ENCODE assay signal across 8 cellular contexts in the genomic region with DNA sequence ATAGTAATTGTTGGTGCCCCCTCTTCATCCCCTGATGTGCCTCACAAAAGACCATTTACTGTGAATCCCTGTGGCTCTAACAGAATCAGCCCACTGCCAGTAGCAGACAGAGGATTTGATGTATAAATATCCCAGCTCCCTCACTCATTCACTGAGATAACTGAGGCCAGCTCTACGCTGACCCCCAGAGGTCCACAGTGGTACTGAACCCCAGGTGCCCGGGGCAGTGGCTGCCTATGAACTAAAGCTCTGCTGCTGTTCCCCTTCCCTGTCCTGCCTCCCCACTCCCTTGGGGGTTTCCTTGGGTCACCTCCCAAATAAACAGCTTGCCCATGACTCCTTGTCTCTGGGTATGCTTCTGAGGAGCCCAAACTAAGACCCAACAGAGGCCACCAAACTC.
A peak's percentile ranks its signal among the peaks of the same experiment; 100 is the strongest.
DNase-seq lines count a peak whose midpoint lies in the region; ATAC-seq and TF ChIP-seq lines count a peak whose summit lies in the region.

No MANE protein-coding gene starts in this region.

- no TSS peak for BruUV-seq in IMR-90 (replicated peaks; lab: Mats Ljungman, UMichigan)

- no peak overlapping the region for H2AK5ac ChIP-seq in IMR-90 (ENCODE audit: low read depth, low read length)

- H3K36me3 ChIP-seq in IMR-90 (ENCODE audit: control insufficient read depth, insufficient read depth, low read length) (no peaks in the 10 kb centered on the region), mucosa of descending colon (ENCODE audit: low read depth) (no peaks in the 10 kb centered on the region)

- no peak for TF ChIP-seq POLR2A in IMR-90 (IDR thresholded peaks at IDR 0.05; ENCODE audit: low read depth, low read length)

- no peak overlapping the region for H4K5ac ChIP-seq in IMR-90 (ENCODE audit: low read depth, low read length)

- no peak overlapping the region for H2AK9ac ChIP-seq in IMR-90 (replicated peaks; ENCODE audit: low read depth, low read length, poor library complexity)

- peaks cover 15% of the 10 kb centered on the region for H3K27me3 ChIP-seq in IMR-90 (ENCODE audit: control insufficient read depth, insufficient read depth, low read length)

- H3K9me3 Mint-ChIP-seq in activated T-helper 2 cell treated with anti-CD3 and anti-CD28 coated beads, Interferon-gamma antibody, Interleukin-2, Interleukin-4, amounts not matched to agents 10 μg/mL and 5 μg/mL and 100 μg/mL, durations not matched to agents 14 hours and 24 hours and 36 hours: no peaks in the 10 kb centered on the region

- ATAC-seq in IMR-90 (ENCODE audit: low read depth) (peak; percentile 54; the same call in 1 of the 2 replicates), mucosa of descending colon (peak; percentile 46), GM21786 (IDR thresholded peaks at IDR 0.05; ENCODE audit: unreplicated experiment) (no peak), HG02938 (IDR thresholded peaks at IDR 0.05; ENCODE audit: unreplicated experiment) (no peak)

- H3K14ac ChIP-seq in IMR-90 (replicated peaks; ENCODE audit: low read depth, low read length): no peak overlapping the region

- H3K27ac ChIP-seq in IMR-90 (ENCODE audit: insufficient read depth, low read length): no peak overlapping the region

- no peak overlapping the region for H3K4ac ChIP-seq in IMR-90 (ENCODE audit: low read depth, low read length)

- H2BK15ac ChIP-seq in IMR-90 (ENCODE audit: low read depth, low read length): no peak overlapping the region

- CTCF ChIA-PET in IMR-90 (lab: Yijun Ruan, JAX): interaction anchor here (1.3 kb wide), 1 partner anchor 9 kb away, joined by 3 read pairs; no protein-coding TSS in a partner anchor

- H2BK20ac ChIP-seq in IMR-90 (ENCODE audit: low read depth, low read length): no peak overlapping the region

- no peak overlapping the region for H2AFZ ChIP-seq in IMR-90 (replicated peaks; ENCODE audit: low read length, poor library complexity)

- H3K56ac ChIP-seq in IMR-90 (ENCODE audit: extremely low read depth, insufficient read depth, low read length): no peak overlapping the region

- H3K36me3 Mint-ChIP-seq in activated T-helper 2 cell treated with anti-CD3 and anti-CD28 coated beads, Interferon-gamma antibody, Interleukin-2, Interleukin-4, amounts not matched to agents 10 μg/mL and 5 μg/mL and 100 μg/mL, durations not matched to agents 14 hours and 24 hours and 36 hours (ENCODE audit: low read depth): no peaks in the 10 kb centered on the region

- no peaks in the 10 kb centered on the region for H3K9me1 ChIP-seq in IMR-90 (ENCODE audit: insufficient read depth, low read length)

- H3K79me1 ChIP-seq in IMR-90 (ENCODE audit: low read depth in 1 of 2, low read length in 2 of 2): no peaks in the 10 kb centered on the region

- no peak overlapping the region for H3K4me3 Mint-ChIP-seq in activated T-helper 2 cell treated with anti-CD3 and anti-CD28 coated beads, Interferon-gamma antibody, Interleukin-2, Interleukin-4, amounts not matched to agents 10 μg/mL and 5 μg/mL and 100 μg/mL, durations not matched to agents 14 hours and 24 hours and 36 hours (ENCODE audit: low read depth)

- peaks cover 26% of the 10 kb centered on the region for H3K27me3 Mint-ChIP-seq in activated T-helper 2 cell treated with anti-CD3 and anti-CD28 coated beads, Interferon-gamma antibody, Interleukin-2, Interleukin-4, amounts not matched to agents 10 μg/mL and 5 μg/mL and 100 μg/mL, durations not matched to agents 14 hours and 24 hours and 36 hours (ENCODE audit: low read depth)

- H4K20me1 ChIP-seq in IMR-90 (ENCODE audit: insufficient read depth, low read length): no peaks in the 10 kb centered on the region

- intact Hi-C loops in IMR-90 (cut with micrococcal nuclease) (no loop called here), mucosa of descending colon (cut with DNase I, micrococcal nuclease) (no loop called here)
- intact Hi-C loops in activated T-helper 2 cell treated with anti-CD3 and anti-CD28 coated beads, Interferon-gamma antibody, Interleukin-2, Interleukin-4, amounts not matched to agents 10 μg/mL and 5 μg/mL and 100 μg/mL, durations not matched to agents 14 hours and 24 hours and 36 hours (cut with micrococcal nuclease): loop anchor here (2.0 kb wide), 1 partner anchor 309 kb away; no protein-coding TSS in a partner anchor

- no peak overlapping the region for H4K91ac ChIP-seq in IMR-90 (ENCODE audit: insufficient read depth, low read depth, low read length)

- H3K4me2 ChIP-seq in IMR-90 (ENCODE audit: low read depth, low read length): no peak overlapping the region

- no peaks in the 10 kb centered on the region for H3K4me1 Mint-ChIP-seq in activated T-helper 2 cell treated with anti-CD3 and anti-CD28 coated beads, Interferon-gamma antibody, Interleukin-2, Interleukin-4, amounts not matched to agents 10 μg/mL and 5 μg/mL and 100 μg/mL, durations not matched to agents 14 hours and 24 hours and 36 hours (ENCODE audit: low read depth)

- WGBS in IMR-90 (ENCODE audit: extremely low coverage in 2 of 2, insufficient read length in 1 of 2), 2 experiments: 80% methylated on average over 1 of the region's 2 CpGs; no CpG with 5 or more reads in 1 of the 2 experiments

- H2BK5ac ChIP-seq in IMR-90 (ENCODE audit: low read depth, low read length, poor library complexity, severe bottlenecking): no peak overlapping the region

- H3K4me1 ChIP-seq in IMR-90 (ENCODE audit: control insufficient read depth, insufficient read depth, low read length) (no peaks in the 10 kb centered on the region), mucosa of descending colon (ENCODE audit: low read depth) (no peaks in the 10 kb centered on the region)

- dilution Hi-C loops in IMR-90 (cut with HindIII; ENCODE audit: low sequenced_read_pairs, unreplicated experiment): no loop called here

- H3K27ac Mint-ChIP-seq in activated T-helper 2 cell treated with anti-CD3 and anti-CD28 coated beads, Interferon-gamma antibody, Interleukin-2, Interleukin-4, amounts not matched to agents 10 μg/mL and 5 μg/mL and 100 μg/mL, durations not matched to agents 14 hours and 24 hours and 36 hours: no peak overlapping the region

- no peak overlapping the region for H3K18ac ChIP-seq in IMR-90 (ENCODE audit: low read depth, low read length)

- no peak overlapping the region; the same call in 1 of the 2 replicates for H2BK120ac ChIP-seq in IMR-90 (ENCODE audit: low read depth, low read length)

- H3K4me3 ChIP-seq in IMR-90 (ENCODE audit: insufficient read depth, low read depth, low read length): no peak overlapping the region
- H3K4me3 ChIP-seq in mucosa of descending colon: no peak overlapping the region

- POLR2A ChIA-PET in IMR-90 (lab: Charles Lee; ENCODE audit: unreplicated experiment): interaction anchor here (0.6 to 1.1 kb wide), 2 partner anchors 292 to 364 kb away, joined by 3 read pairs; no protein-coding TSS in a partner anchor

- no peak overlapping the region for H3K9ac ChIP-seq in IMR-90 (ENCODE audit: low read depth, low read length)

- in situ Hi-C loops in IMR-90 (cut with MboI; ENCODE audit: low sequenced_read_pairs): no loop called here

- peak; percentile 60 for TF ChIP-seq RAD21 in IMR-90 (IDR thresholded peaks at IDR 0.05; ENCODE audit: low read length)

- DNase-seq in EH (ENCODE audit: low read depth) (peak; percentile 48), IMR-90 (no peak), mucosa of descending colon (peak in 1 of 3 donors; percentile 16), cerebellum (ENCODE audit: low spot score) (no peak), DMS79 treated with DMSO at 0.1 percent for 48 hours (lab: John Stamatoyannopoulos, UW) (no peak)
- peak; percentile 15 for DNase-seq in activated T-helper 2 cell treated with anti-CD3 and anti-CD28 coated beads, Interferon-gamma antibody, Interleukin-2, Interleukin-4, amounts not matched to agents 10 μg/mL and 5 μg/mL and 100 μg/mL, durations not matched to agents 14 hours and 24 hours and 36 hours (ENCODE audit: low spot score)

- H3K9me3 ChIP-seq in IMR-90 (ENCODE audit: control insufficient read depth, insufficient read depth, low read length) (peaks cover 13% of the 10 kb centered on the region), mucosa of descending colon (no peaks in the 10 kb centered on the region)

- TF ChIP-seq CTCF in IMR-90 (conservative IDR thresholded peaks at IDR 0.05; ENCODE audit: low read depth, low read length): peak; percentile 47
- peak; percentile 27 for TF ChIP-seq CTCF in mucosa of descending colon (IDR thresholded peaks at IDR 0.05)

- no peak overlapping the region for H4K8ac ChIP-seq in IMR-90 (ENCODE audit: low read depth in 2 of 2, low read length in 2 of 2)

- H3K23ac ChIP-seq in IMR-90 (ENCODE audit: low read depth, low read length): no peak overlapping the region

TF ChIP-seq in IMR-90, 13 proteins besides CTCF, POLR2A, EP300 and RAD21:
- no peak for TF ChIP-seq MAFK (IDR thresholded peaks at IDR 0.05; ENCODE audit: low read depth, low read length)
- no peak for TF ChIP-seq CHD1 (IDR thresholded peaks at IDR 0.05; ENCODE audit: low read depth, low read length)
- TF ChIP-seq MXI1 (IDR thresholded peaks at IDR 0.05; ENCODE audit: borderline replicate concordance, low read depth, low read length): no peak
- no peak for TF ChIP-seq MAZ (IDR thresholded peaks at IDR 0.05; ENCODE audit: borderline replicate concordance, low read depth, low read length)
- TF ChIP-seq SMC3 (IDR thresholded peaks at IDR 0.05; ENCODE audit: low read depth, low read length): peak; percentile 53

Comparison
In these comparisons a context has a peak if more than half of its experiments do, and no peak if none do; other contexts are left out.
1. DNase-seq: peak in EH (single experiment) and activated T-helper 2 cell treated with anti-CD3 and anti-CD28 coated beads, Interferon-gamma antibody, Interleukin-2, Interleukin-4, amounts not matched to agents 10 μg/mL and 5 μg/mL and 100 μg/mL, durations not matched to agents 14 hours and 24 hours and 36 hours (single experiment); none in IMR-90 (single experiment), cerebellum (single experiment) and DMS79 treated with DMSO at 0.1 percent for 48 hours (single experiment).
2. ATAC-seq: peak in IMR-90 (single experiment) and mucosa of descending colon (single experiment); none in GM21786 (single experiment) and HG02938 (single experiment).